In genomic region chr7:22524353-22524939, GRCh38 we compare ENCODE assay signal across 4 cellular contexts. TPM values are rescaled to one million over a fixed set of nuclear protein-coding genes. Genes with fewer than 3 reads are reported as not detected.
"Had no signal": no experiment of that assay in that cellular context is flagged by ENCODE, and none has a peak within 500 bp of the region (broad histone marks: within the 10 kb centered on the region; RNA-seq: fewer than 3 reads in every experiment).

No MANE protein-coding gene starts in this region.

RNA-seq across cellular contexts. Expression of gene STEAP1B, which starts 24.5 kb away (rescaled TPM):
- total RNA-seq: activated CD4-positive, alpha-beta memory T cell treated with anti-CD3 and anti-CD28 coated beads for 36 hours; ascending aorta; cardiac muscle cell; mucosa of gallbladder had no signal
